Comparison of ENCODE assay signal across 1 cellular context in the genomic region with DNA sequence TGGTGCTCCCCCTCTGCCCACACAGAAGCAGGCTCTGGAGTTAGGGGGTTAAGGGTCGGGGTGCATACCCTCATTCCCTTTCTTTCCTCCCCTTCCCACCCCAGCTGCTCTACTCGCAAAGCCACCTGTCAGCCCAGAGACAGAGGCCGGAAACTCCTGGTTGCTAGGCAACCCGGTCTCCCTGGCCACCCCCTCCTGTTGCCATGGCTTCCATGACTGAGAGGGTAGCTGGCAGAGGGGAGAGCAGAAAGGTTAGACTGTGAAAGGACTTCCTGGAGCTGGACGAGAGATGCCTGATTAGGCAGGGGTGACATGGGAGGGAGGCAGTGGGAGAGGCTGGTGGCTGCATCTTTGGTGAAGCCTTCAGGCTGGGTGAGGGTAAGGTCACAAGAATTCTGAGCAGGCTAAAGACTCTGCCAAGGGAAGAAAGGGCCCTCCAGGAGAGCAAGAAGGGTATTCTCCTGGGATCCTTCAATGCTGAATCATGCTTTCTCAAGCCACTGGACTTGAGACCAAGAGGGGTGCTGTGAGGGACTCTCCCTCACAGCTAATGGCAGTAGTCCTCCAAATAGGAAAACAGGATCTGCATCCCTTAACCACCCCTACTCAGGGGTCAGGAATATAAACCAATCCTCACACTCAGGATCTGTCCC.
A peak's percentile ranks its signal among the peaks of the same experiment; 100 is the strongest.
TF ChIP-seq lines count a peak whose summit lies in the region.

No MANE protein-coding gene starts in this region.

TF ChIP-seq in GM12878, 131 proteins besides CTCF, POLR2A, EP300 and RAD21:
- TF ChIP-seq IKZF1 (conservative IDR thresholded peaks at IDR 0.05) (no peak), BMI1 (IDR thresholded peaks at IDR 0.05; ENCODE audit: borderline replicate concordance) (peak; percentile 99), MXI1 (IDR thresholded peaks at IDR 0.05; ENCODE audit: low read depth, low read length) (peak; percentile 79), MEF2B (IDR thresholded peaks at IDR 0.05; ENCODE audit: partially characterized antibody, poor library complexity, severe bottlenecking) (peak; percentile 43), ZBTB11 (CRISPR knock-in tag; IDR thresholded peaks at IDR 0.05) (no peak), ATF2 (IDR thresholded peaks at IDR 0.05; ENCODE audit: low read length) (no peak), ZBTB40 (IDR thresholded peaks at IDR 0.05; ENCODE audit: borderline replicate concordance) (peak; percentile 55; the same call in 1 of the 2 replicates), TCF3 (IDR thresholded peaks at IDR 0.05; ENCODE audit: borderline replicate concordance, insufficient read depth, low read depth, low read length) (no peak), BACH1 (IDR thresholded peaks at IDR 0.05; ENCODE audit: borderline replicate concordance) (no peak), RFX5 (IDR thresholded peaks at IDR 0.05; ENCODE audit: low read depth, low read length) (no peak), TARDBP (IDR thresholded peaks at IDR 0.05; ENCODE audit: borderline replicate concordance) (no peak), SREBF2 (IDR thresholded peaks at IDR 0.05; ENCODE audit: low read length) (no peak)
- TF ChIP-seq, protein P1, sequence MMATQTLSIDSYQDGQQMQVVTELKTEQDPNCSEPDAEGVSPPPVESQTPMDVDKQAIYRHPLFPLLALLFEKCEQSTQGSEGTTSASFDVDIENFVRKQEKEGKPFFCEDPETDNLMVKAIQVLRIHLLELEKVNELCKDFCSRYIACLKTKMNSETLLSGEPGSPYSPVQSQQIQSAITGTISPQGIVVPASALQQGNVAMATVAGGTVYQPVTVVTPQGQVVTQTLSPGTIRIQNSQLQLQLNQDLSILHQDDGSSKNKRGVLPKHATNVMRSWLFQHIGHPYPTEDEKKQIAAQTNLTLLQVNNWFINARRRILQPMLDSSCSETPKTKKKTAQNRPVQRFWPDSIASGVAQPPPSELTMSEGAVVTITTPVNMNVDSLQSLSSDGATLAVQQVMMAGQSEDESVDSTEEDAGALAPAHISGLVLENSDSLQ (IDR thresholded peaks at IDR 0.05) = peak; percentile 50
